ENCODE assay signal across 7 cellular contexts in genomic region chr18:12883003-12883683, GRCh38. TPM values are rescaled to one million over a fixed set of nuclear protein-coding genes. Genes with fewer than 3 reads are reported as not detected.
DNase-seq lines count a peak whose midpoint lies in the region; ATAC-seq and TF ChIP-seq lines count a peak whose summit lies in the region.

No MANE protein-coding gene starts in this region.

- TF ChIP-seq CTCF in choroid plexus epithelial cell (conservative IDR thresholded peaks at IDR 0.05; ENCODE audit: low read depth, low read length) (no peak), tibial nerve (IDR thresholded peaks at IDR 0.05) (no peak)

- no peak for TF ChIP-seq POLR2A in tibial nerve (IDR thresholded peaks at IDR 0.05)

- peaks cover 0 to 33% (median 20%) of the 10 kb centered on the region in 4 donors for H3K4me1 ChIP-seq in tibial nerve

- no peaks in the 10 kb centered on the region for H3K9me3 ChIP-seq in tibial nerve

- no peaks in the 10 kb centered on the region for H3K27me3 ChIP-seq in tibial nerve

- ATAC-seq in GM18867 (IDR thresholded peaks at IDR 0.05; ENCODE audit: unreplicated experiment): peak; percentile 14
- ATAC-seq in HG02763 (IDR thresholded peaks at IDR 0.05; ENCODE audit: unreplicated experiment): peak; percentile 2

- H3K4me3 ChIP-seq in choroid plexus epithelial cell (ENCODE audit: low read depth, low read length) (peak overlapping the region; percentile 89), tibial nerve (peak overlapping the region; percentile 87 to 92 (median 90))

- DNase-seq in RPMI8226 (peak; percentile 36), choroid plexus epithelial cell (ENCODE audit: low read depth) (no peak), medulla oblongata (ENCODE audit: extremely low spot score) (peak; percentile 17), tibial nerve (ENCODE audit: low spot score in 2 of 2) (no peak), Kasumi-1 (lab: John Stamatoyannopoulos, UW) (no peak)

- TF ChIP-seq EP300 in tibial nerve (IDR thresholded peaks at IDR 0.05): no peak

- 1% methylated on average over 15 to 24 of the region's 53 CpGs for WGBS in tibial nerve, 2 donors

- H3K27ac ChIP-seq in tibial nerve: peak overlapping the region; percentile 96 to 100 (median 98)

- no peaks in the 10 kb centered on the region for H3K36me3 ChIP-seq in tibial nerve

RNA-seq across cellular contexts. Expression of gene PTPN2, which starts 0.9 kb away (rescaled TPM):
- total RNA-seq in tibial nerve: 10 to 100 TPM; 12.9 to 50.5 (median 30.7) TPM

Comparison
In these comparisons a context has a peak if more than half of its experiments do, and no peak if none do; other contexts are left out.
1. DNase-seq: peak in RPMI8226 (single experiment) and medulla oblongata (single experiment); none in choroid plexus epithelial cell (single experiment), tibial nerve (0 of 2) and Kasumi-1 (0 of 2).